Comparison of ENCODE assay signal across 7 cellular contexts in genomic region chr1:15950302-15950701, GRCh38. TPM values are rescaled to one million over a fixed set of nuclear protein-coding genes. Genes with fewer than 3 reads are reported as not detected.
DNase-seq lines count a peak whose midpoint lies in the region; ATAC-seq and TF ChIP-seq lines count a peak whose summit lies in the region.

No MANE protein-coding gene starts in this region.

- intact Hi-C loops in testis (cut with DNase I; ENCODE audit: low total_unique reads), result no loop called here

- peaks cover 65% of the 10 kb centered on the region for H3K4me1 ChIP-seq in testis

- H3K27me3 ChIP-seq in testis, result no peaks in the 10 kb centered on the region

- H3K4me3 Mint-ChIP-seq in T-helper 1 cell treated with Interleukin-12 subunit alpha and Interleukin-12 subunit beta and Interleukin-4 antibody, amounts not matched to agents 30 μg/mL and 1 μg/mL, for 36 hours, result no peak overlapping the region
- H3K4me3 Mint-ChIP-seq in naive B cell, result peak overlapping the region in 2 of 8 donors; percentile 33 to 44

- H3K36me3 Mint-ChIP-seq in T-helper 1 cell treated with Interleukin-12 subunit alpha and Interleukin-12 subunit beta and Interleukin-4 antibody, amounts not matched to agents 30 μg/mL and 1 μg/mL, for 36 hours (ENCODE audit: low read depth), result peaks cover 16% of the 10 kb centered on the region
- H3K36me3 Mint-ChIP-seq in naive B cell, result peaks cover 0 to 8% of the 10 kb centered on the region in 2 donors

- H3K4me1 Mint-ChIP-seq in T-helper 1 cell treated with Interleukin-12 subunit alpha and Interleukin-12 subunit beta and Interleukin-4 antibody, amounts not matched to agents 30 μg/mL and 1 μg/mL, for 36 hours (ENCODE audit: low read depth), result peaks cover 53% of the 10 kb centered on the region
- H3K4me1 Mint-ChIP-seq in naive B cell, result peaks cover 36 to 62% (median 61%) of the 10 kb centered on the region in 3 donors

- H3K4me3 ChIP-seq in testis, result no peak overlapping the region

- ATAC-seq in naive B cell (ENCODE audit: low read depth in 2 of 2) (peak in 1 of 2 donors; percentile 22), HG03432 (IDR thresholded peaks at IDR 0.05; ENCODE audit: unreplicated experiment) (no peak), HG02884 (IDR thresholded peaks at IDR 0.05; ENCODE audit: unreplicated experiment) (no peak)

- no peaks in the 10 kb centered on the region for H3K9me3 Mint-ChIP-seq in T-helper 1 cell treated with Interleukin-12 subunit alpha and Interleukin-12 subunit beta and Interleukin-4 antibody, amounts not matched to agents 30 μg/mL and 1 μg/mL, for 36 hours
- H3K9me3 Mint-ChIP-seq in naive B cell, result no peaks in the 10 kb centered on the region

- TF ChIP-seq CTCF in testis (IDR thresholded peaks at IDR 0.05), result no peak

- WGBS in adipose tissue, 3 donors, result 68 to 93% (median 89%) methylated on average over 4 of the region's 4 CpGs
- 85 to 94% methylated on average over 3 to 4 of the region's 4 CpGs for WGBS in testis, 2 donors

- H3K27ac ChIP-seq in adipose tissue (ENCODE audit: low read depth, low read length), result peak overlapping the region; percentile 44
- peak overlapping the region; percentile 94 to 95 for H3K27ac ChIP-seq in testis

- no peaks in the 10 kb centered on the region for H3K36me3 ChIP-seq in testis (ENCODE audit: low read depth, missing control alignments)

- TF ChIP-seq POLR2A in testis (IDR thresholded peaks at IDR 0.05), result no peak

- H3K27me3 Mint-ChIP-seq in T-helper 1 cell treated with Interleukin-12 subunit alpha and Interleukin-12 subunit beta and Interleukin-4 antibody, amounts not matched to agents 30 μg/mL and 1 μg/mL, for 36 hours (ENCODE audit: low read depth), result no peaks in the 10 kb centered on the region
- H3K27me3 Mint-ChIP-seq in naive B cell, result no peaks in the 10 kb centered on the region

- H3K9me3 ChIP-seq in testis, result no peaks in the 10 kb centered on the region

- DNase-seq in naive B cell (no peak), testis (no peak), RPMI8226 (no peak)

- H3K27ac Mint-ChIP-seq in T-helper 1 cell treated with Interleukin-12 subunit alpha and Interleukin-12 subunit beta and Interleukin-4 antibody, amounts not matched to agents 30 μg/mL and 1 μg/mL, for 36 hours, result peak overlapping the region; percentile 89
- peak overlapping the region in 5 of 6 donors; percentile 70 to 93 (median 91) for H3K27ac Mint-ChIP-seq in naive B cell

RNA-seq across cellular contexts. Expression of gene ZBTB17, which starts 25.6 kb away (rescaled TPM):
- polyA plus RNA-seq in adipose tissue (10 to 100 TPM; 23.9 to 36.2 (median 33.9) TPM), naive B cell (ENCODE audit: low read depth in 6 of 6) (10 to 100 TPM in 3 of 6 donors, 1 to 10 TPM in 3; 3.6 to 34.9 (median 10.0) TPM), testis (ENCODE audit: insufficient read depth, low read depth, low replicate concordance) (53.6 TPM)
- 10 to 100 TPM; 60.2 to 65.8 TPM for total RNA-seq in testis

RNA-seq across cellular contexts. Expression of gene SRARP, which starts 53.7 kb away (rescaled TPM):
- polyA plus RNA-seq in adipose tissue (not detected), naive B cell (ENCODE audit: low read depth in 6 of 6) (not detected), testis (ENCODE audit: insufficient read depth, low read depth, low replicate concordance) (not detected)
- under 1 TPM in 1 of 2 donors, not detected in 1; 0.16 TPM for total RNA-seq in testis
